23 cellular contexts compared by ENCODE assay signal in genomic region chr17:29108806-29109476, GRCh38.
A peak's percentile ranks its signal among the peaks of the same experiment; 100 is the strongest.
DNase-seq lines count a peak whose midpoint lies in the region; ATAC-seq and TF ChIP-seq lines count a peak whose summit lies in the region.
"Had no signal": no experiment of that assay in that cellular context is flagged by ENCODE, and none has a peak within 500 bp of the region (broad histone marks: within the 10 kb centered on the region; RNA-seq: fewer than 3 reads in every experiment).

No MANE protein-coding gene starts in this region.

- H3K27me3 ChIP-seq in right cardiac atrium (ENCODE audit: control insufficient read depth, insufficient read depth) (no peaks in the 10 kb centered on the region), body of pancreas (no peaks in the 10 kb centered on the region), right lobe of liver (no peaks in the 10 kb centered on the region), thyroid gland (no peaks in the 10 kb centered on the region)
- H3K27me3 ChIP-seq: cardiac muscle cell, MG63, sigmoid colon, vagina had no signal

- H3K9me3 ChIP-seq in right cardiac atrium (ENCODE audit: control insufficient read depth, low read length) (no peaks in the 10 kb centered on the region), body of pancreas (no peaks in the 10 kb centered on the region), right lobe of liver (no peaks in the 10 kb centered on the region), thyroid gland (no peaks in the 10 kb centered on the region)
- H3K9me3 ChIP-seq: MG63, sigmoid colon, vagina had no signal

- WGBS in right cardiac atrium, result 75% methylated on average over 11 of the region's 11 CpGs
- 11 to 27% methylated on average over 11 of the region's 11 CpGs for WGBS in body of pancreas, 2 donors
- WGBS in right lobe of liver (ENCODE audit: insufficient coverage, low coverage, low lambda C conversion rate, missing lambda C conversion rate), result 40% methylated on average over 9 of the region's 11 CpGs
- WGBS in thyroid gland, 2 donors, result 86 to 91% methylated on average over 11 of the region's 11 CpGs

- intact Hi-C loops in right cardiac atrium (cut with DNase I), result no loop called here
- intact Hi-C loops in left cardiac atrium (cut with DNase I), result no loop called here
- intact Hi-C loops in body of pancreas (cut with DNase I), result no loop called here
- intact Hi-C loops in right lobe of liver (cut with DNase I), result loop anchor here in 1 of 2 donors (5.0 kb wide), 1 partner anchor 62 kb away; no protein-coding TSS in a partner anchor
- intact Hi-C loops in thyroid gland (cut with DNase I), result no loop called here

- H3K4me1 ChIP-seq in right cardiac atrium (ENCODE audit: control insufficient read depth, insufficient read depth, low read length), result peaks cover 8% of the 10 kb centered on the region
- peaks cover 80% of the 10 kb centered on the region for H3K4me1 ChIP-seq in body of pancreas
- H3K4me1 ChIP-seq in right lobe of liver, result peaks cover 0 to 57% (median 29%) of the 10 kb centered on the region in 4 donors
- peaks cover 7 to 38% of the 10 kb centered on the region in 2 donors for H3K4me1 ChIP-seq in thyroid gland
- H3K4me1 ChIP-seq: sigmoid colon had no signal

- H3K4me3 ChIP-seq in right cardiac atrium (ENCODE audit: low read length) (no peak overlapping the region), body of pancreas (no peak overlapping the region), right lobe of liver (peak overlapping the region in 1 of 3 donors; percentile 13), thyroid gland (replicated peaks in 1 of 3) (no peak overlapping the region)
- H3K4me3 ChIP-seq: cardiac muscle cell, GM23248, MG63, sigmoid colon, vagina had no signal

- H3K27ac ChIP-seq in right cardiac atrium (ENCODE audit: low read length) (peak overlapping the region; percentile 19), body of pancreas (peak overlapping the region; percentile 91 to 99 (median 97)), right lobe of liver (peak overlapping the region in 2 of 3 donors; percentile 75 to 84), thyroid gland (peak overlapping the region in 2 of 3 donors; percentile 61 to 68)
- H3K27ac ChIP-seq: GM23248, sigmoid colon, vagina had no signal

- ATAC-seq in right cardiac atrium (no peak), left cardiac atrium (no peak), body of pancreas (peak; percentile 25), right lobe of liver (peak; percentile 25 to 59 (median 42)), HG03097 (IDR thresholded peaks at IDR 0.05; ENCODE audit: low FRiP score, unreplicated experiment) (no peak), HG02642 (IDR thresholded peaks at IDR 0.05; ENCODE audit: poor library complexity, unreplicated experiment) (no peak)

- peak in 1 of 3 donors; percentile 29 for TF ChIP-seq POLR2A in body of pancreas (IDR thresholded peaks at IDR 0.05)
- TF ChIP-seq POLR2A in right lobe of liver (IDR thresholded peaks at IDR 0.05), result no peak
- TF ChIP-seq POLR2A in thyroid gland (IDR thresholded peaks at IDR 0.05), result no peak

- DNase-seq in right cardiac atrium, result no peak
- DNase-seq in left cardiac atrium, result no peak
- DNase-seq in body of pancreas, result peak in 3 of 4 donors; percentile 33 to 60 (median 37)
- no peak for DNase-seq in right lobe of liver
- no peak for DNase-seq in thyroid gland
- no peak for DNase-seq in activated effector memory CD4-positive, alpha-beta T cell treated with Interleukin-2 at 50 U/mL for 16 hours
- DNase-seq: ACHN; activated CD4-positive, alpha-beta T cell treated with anti-CD3 and anti-CD28 coated beads, Interleukin-2, amount 50 U/mL, for 48 hours; activated CD4-positive, CD25-positive, alpha-beta regulatory T cell; amniotic stem cell; C1 segment of cervical spinal cord; dermis blood vessel endothelial cell; GM23248; hippocampal formation; mammary epithelial cell; NCI-H1417 treated with DMSO at 0.1 percent for 48 hours; sigmoid colon; T1000 had no signal

- TF ChIP-seq CTCF in body of pancreas (IDR thresholded peaks at IDR 0.05) (no peak), right lobe of liver (IDR thresholded peaks at IDR 0.05) (no peak), thyroid gland (IDR thresholded peaks at IDR 0.05) (no peak)

- no peaks in the 10 kb centered on the region for H3K36me3 ChIP-seq in body of pancreas (replicated peaks in 1 of 2; ENCODE audit: insufficient read depth in 1 of 2, low read depth in 2 of 2)
- H3K36me3 ChIP-seq in right lobe of liver, result peaks cover 6 to 57% (median 22%) of the 10 kb centered on the region in 4 donors
- H3K36me3 ChIP-seq in thyroid gland, result peaks cover 15 to 25% of the 10 kb centered on the region in 2 donors

Comparison
In these comparisons a context has a peak if more than half of its experiments do, and no peak if none do; other contexts are left out.
1. ATAC-seq: peak in body of pancreas (single experiment) and right lobe of liver (4 of 4); none in right cardiac atrium (0 of 2), left cardiac atrium (0 of 2), HG03097 (single experiment) and HG02642 (single experiment).
2. DNase-seq: peak in body of pancreas (3 of 4); none in right cardiac atrium (0 of 3), left cardiac atrium (single experiment), right lobe of liver (0 of 3), thyroid gland (0 of 2) and activated effector memory CD4-positive, alpha-beta T cell treated with Interleukin-2 at 50 U/mL for 16 hours (single experiment).
3. H3K27ac ChIP-seq: peak in every context shown above with its lines; median percentile 97 in body of pancreas; 80 in right lobe of liver; 64 in thyroid gland; 19 in right cardiac atrium.